Comparison of ENCODE assay signal across 2 cellular contexts in the genomic region with DNA sequence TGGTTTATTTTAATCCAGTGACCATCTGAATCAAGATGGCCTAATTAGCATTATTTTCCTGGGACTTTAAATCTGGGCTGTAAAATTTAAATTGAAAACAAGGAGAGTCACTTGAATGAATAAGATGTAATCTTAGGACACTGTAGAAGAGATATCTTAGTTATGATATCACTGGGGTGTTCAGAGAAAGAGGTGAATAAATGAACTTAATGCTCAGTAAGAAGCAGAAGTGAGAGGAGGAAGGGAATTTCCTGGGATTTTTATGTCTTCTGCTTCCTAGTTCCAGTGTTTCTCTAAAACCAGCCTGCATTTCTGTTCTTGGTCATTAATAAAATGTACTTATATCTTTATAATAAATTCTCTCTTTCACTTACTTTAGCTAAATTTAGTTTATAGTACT.
TF ChIP-seq lines count a peak whose summit lies in the region.

No MANE protein-coding gene starts in this region.

TF ChIP-seq in SK-N-SH, 30 proteins besides CTCF, POLR2A, EP300 and RAD21 (continued from another document):
- TF ChIP-seq, protein P1, sequence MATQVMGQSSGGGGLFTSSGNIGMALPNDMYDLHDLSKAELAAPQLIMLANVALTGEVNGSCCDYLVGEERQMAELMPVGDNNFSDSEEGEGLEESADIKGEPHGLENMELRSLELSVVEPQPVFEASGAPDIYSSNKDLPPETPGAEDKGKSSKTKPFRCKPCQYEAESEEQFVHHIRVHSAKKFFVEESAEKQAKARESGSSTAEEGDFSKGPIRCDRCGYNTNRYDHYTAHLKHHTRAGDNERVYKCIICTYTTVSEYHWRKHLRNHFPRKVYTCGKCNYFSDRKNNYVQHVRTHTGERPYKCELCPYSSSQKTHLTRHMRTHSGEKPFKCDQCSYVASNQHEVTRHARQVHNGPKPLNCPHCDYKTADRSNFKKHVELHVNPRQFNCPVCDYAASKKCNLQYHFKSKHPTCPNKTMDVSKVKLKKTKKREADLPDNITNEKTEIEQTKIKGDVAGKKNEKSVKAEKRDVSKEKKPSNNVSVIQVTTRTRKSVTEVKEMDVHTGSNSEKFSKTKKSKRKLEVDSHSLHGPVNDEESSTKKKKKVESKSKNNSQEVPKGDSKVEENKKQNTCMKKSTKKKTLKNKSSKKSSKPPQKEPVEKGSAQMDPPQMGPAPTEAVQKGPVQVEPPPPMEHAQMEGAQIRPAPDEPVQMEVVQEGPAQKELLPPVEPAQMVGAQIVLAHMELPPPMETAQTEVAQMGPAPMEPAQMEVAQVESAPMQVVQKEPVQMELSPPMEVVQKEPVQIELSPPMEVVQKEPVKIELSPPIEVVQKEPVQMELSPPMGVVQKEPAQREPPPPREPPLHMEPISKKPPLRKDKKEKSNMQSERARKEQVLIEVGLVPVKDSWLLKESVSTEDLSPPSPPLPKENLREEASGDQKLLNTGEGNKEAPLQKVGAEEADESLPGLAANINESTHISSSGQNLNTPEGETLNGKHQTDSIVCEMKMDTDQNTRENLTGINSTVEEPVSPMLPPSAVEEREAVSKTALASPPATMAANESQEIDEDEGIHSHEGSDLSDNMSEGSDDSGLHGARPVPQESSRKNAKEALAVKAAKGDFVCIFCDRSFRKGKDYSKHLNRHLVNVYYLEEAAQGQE (IDR thresholded peaks at IDR 0.05; ENCODE audit: low read depth, low read length): no peak
- TF ChIP-seq FOXM1 (IDR thresholded peaks at IDR 0.05; ENCODE audit: low read depth) (no peak), GABPA (IDR thresholded peaks at IDR 0.05; ENCODE audit: low read depth) (no peak), FOSL2 (IDR thresholded peaks at IDR 0.05; ENCODE audit: borderline replicate concordance, low read depth) (no peak), CHD2 (IDR thresholded peaks at IDR 0.05; ENCODE audit: low read length, partially characterized antibody) (no peak), SMC3 (IDR thresholded peaks at IDR 0.05; ENCODE audit: low read depth, low read length) (no peak), MEF2A (IDR thresholded peaks at IDR 0.05; ENCODE audit: borderline replicate concordance, low read depth) (no peak), JUND (IDR thresholded peaks at IDR 0.05) (no peak)
- TF ChIP-seq, protein P2, sequence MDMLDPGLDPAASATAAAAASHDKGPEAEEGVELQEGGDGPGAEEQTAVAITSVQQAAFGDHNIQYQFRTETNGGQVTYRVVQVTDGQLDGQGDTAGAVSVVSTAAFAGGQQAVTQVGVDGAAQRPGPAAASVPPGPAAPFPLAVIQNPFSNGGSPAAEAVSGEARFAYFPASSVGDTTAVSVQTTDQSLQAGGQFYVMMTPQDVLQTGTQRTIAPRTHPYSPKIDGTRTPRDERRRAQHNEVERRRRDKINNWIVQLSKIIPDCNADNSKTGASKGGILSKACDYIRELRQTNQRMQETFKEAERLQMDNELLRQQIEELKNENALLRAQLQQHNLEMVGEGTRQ (IDR thresholded peaks at IDR 0.05; ENCODE audit: borderline replicate concordance, low read depth, low read length): no peak
- TF ChIP-seq, protein P3, sequence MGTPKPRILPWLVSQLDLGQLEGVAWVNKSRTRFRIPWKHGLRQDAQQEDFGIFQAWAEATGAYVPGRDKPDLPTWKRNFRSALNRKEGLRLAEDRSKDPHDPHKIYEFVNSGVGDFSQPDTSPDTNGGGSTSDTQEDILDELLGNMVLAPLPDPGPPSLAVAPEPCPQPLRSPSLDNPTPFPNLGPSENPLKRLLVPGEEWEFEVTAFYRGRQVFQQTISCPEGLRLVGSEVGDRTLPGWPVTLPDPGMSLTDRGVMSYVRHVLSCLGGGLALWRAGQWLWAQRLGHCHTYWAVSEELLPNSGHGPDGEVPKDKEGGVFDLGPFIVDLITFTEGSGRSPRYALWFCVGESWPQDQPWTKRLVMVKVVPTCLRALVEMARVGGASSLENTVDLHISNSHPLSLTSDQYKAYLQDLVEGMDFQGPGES (IDR thresholded peaks at IDR 0.05; ENCODE audit: low read depth, low read length): no peak
- TF ChIP-seq, protein P4, sequence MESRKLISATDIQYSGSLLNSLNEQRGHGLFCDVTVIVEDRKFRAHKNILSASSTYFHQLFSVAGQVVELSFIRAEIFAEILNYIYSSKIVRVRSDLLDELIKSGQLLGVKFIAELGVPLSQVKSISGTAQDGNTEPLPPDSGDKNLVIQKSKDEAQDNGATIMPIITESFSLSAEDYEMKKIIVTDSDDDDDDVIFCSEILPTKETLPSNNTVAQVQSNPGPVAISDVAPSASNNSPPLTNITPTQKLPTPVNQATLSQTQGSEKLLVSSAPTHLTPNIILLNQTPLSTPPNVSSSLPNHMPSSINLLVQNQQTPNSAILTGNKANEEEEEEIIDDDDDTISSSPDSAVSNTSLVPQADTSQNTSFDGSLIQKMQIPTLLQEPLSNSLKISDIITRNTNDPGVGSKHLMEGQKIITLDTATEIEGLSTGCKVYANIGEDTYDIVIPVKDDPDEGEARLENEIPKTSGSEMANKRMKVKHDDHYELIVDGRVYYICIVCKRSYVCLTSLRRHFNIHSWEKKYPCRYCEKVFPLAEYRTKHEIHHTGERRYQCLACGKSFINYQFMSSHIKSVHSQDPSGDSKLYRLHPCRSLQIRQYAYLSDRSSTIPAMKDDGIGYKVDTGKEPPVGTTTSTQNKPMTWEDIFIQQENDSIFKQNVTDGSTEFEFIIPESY (IDR thresholded peaks at IDR 0.05; ENCODE audit: borderline replicate concordance, low read depth): no peak

TF ChIP-seq in SK-N-SH treated with all-trans-retinoic acid at 6 μM for 48 hours, 23 proteins besides CTCF, POLR2A, EP300 and RAD21 (continued from another document):
- TF ChIP-seq, protein P5, sequence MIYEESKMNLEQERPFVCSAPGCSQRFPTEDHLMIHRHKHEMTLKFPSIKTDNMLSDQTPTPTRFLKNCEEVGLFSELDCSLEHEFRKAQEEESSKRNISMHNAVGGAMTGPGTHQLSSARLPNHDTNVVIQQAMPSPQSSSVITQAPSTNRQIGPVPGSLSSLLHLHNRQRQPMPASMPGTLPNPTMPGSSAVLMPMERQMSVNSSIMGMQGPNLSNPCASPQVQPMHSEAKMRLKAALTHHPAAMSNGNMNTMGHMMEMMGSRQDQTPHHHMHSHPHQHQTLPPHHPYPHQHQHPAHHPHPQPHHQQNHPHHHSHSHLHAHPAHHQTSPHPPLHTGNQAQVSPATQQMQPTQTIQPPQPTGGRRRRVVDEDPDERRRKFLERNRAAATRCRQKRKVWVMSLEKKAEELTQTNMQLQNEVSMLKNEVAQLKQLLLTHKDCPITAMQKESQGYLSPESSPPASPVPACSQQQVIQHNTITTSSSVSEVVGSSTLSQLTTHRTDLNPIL (CRISPR knock-in tag; IDR thresholded peaks at IDR 0.05; ENCODE audit: low read depth): no peak
- TF ChIP-seq, protein P6, sequence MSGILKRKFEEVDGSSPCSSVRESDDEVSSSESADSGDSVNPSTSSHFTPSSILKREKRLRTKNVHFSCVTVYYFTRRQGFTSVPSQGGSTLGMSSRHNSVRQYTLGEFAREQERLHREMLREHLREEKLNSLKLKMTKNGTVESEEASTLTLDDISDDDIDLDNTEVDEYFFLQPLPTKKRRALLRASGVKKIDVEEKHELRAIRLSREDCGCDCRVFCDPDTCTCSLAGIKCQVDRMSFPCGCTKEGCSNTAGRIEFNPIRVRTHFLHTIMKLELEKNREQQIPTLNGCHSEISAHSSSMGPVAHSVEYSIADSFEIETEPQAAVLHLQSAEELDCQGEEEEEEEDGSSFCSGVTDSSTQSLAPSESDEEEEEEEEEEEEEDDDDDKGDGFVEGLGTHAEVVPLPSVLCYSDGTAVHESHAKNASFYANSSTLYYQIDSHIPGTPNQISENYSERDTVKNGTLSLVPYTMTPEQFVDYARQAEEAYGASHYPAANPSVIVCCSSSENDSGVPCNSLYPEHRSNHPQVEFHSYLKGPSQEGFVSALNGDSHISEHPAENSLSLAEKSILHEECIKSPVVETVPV (CRISPR knock-in tag; IDR thresholded peaks at IDR 0.05): no peak
- TF ChIP-seq ISL1 (CRISPR knock-in tag; IDR thresholded peaks at IDR 0.05) (no peak), TOX (CRISPR knock-in tag; IDR thresholded peaks at IDR 0.05; ENCODE audit: borderline replicate concordance) (no peak)
